ENCODE assay signal across 19 cellular contexts in the genomic region with DNA sequence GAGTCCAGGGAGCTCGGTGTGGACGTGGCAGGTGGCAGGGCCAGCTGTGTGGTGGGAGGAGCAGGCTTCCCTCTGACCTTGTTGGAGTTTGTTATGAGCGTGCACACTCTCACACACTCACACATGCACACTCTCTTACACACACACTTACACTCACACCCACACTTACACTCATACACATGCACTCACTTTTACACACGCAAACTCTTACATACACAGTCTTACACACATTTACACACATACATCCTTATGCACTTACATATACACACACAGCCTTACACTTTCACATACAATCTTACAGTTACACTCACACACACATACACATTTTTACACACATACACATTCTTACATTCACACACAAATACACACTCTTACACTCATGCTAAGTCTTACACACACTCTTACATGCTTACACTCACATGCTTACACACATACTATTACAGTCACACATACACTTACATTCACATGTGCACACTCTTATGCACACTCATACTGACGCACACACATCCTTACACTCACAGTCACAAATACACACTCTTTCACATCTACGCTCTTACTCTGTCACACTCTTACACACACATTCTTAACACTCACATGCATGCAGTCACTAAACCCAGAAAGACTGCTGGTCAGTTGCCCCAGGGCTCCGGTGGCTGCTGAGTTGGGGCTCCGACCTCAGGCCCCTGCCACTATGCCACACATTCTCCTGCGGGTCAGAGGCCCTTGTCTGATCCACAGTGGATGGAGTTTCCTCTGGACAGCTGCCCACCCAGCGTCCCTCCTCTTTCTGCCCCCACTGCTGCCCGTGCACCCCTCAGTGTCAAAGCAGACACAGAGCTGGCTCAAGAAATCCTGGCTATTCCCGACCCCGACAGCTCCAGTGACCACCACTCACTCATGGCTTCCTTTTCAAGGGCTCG.
DNase-seq lines count a peak whose midpoint lies in the region; ATAC-seq, FAIRE-seq and TF ChIP-seq lines count a peak whose summit lies in the region.
"Had no signal": no experiment of that assay in that cellular context is flagged by ENCODE, and none has a peak within 500 bp of the region (broad histone marks: within the 10 kb centered on the region; RNA-seq: fewer than 3 reads in every experiment).

No MANE protein-coding gene starts in this region.

- H3K36me3 ChIP-seq in HepG2 (replicated peaks in 1 of 2; ENCODE audit: control insufficient read depth in 1 of 2, insufficient read depth in 2 of 2, low read length in 2 of 2) = no peaks in the 10 kb centered on the region
- H3K36me3 ChIP-seq in right lobe of liver = no peaks in the 10 kb centered on the region
- no peaks in the 10 kb centered on the region for H3K36me3 ChIP-seq in bronchial epithelial cell (ENCODE audit: control insufficient read depth, insufficient read depth, low read length)
- H3K36me3 ChIP-seq in lower lobe of right lung = no peaks in the 10 kb centered on the region
- H3K36me3 ChIP-seq: SJCRH30 had no signal

- no peaks in the 10 kb centered on the region for H3K9me3 ChIP-seq in HepG2 (ENCODE audit: low read length)
- no peaks in the 10 kb centered on the region for H3K9me3 ChIP-seq in right lobe of liver
- H3K9me3 ChIP-seq in lower lobe of right lung = no peaks in the 10 kb centered on the region
- H3K9me3 ChIP-seq: SJCRH30 had no signal

- CTCF ChIA-PET in HepG2 (lab: Yijun Ruan, JAX; ENCODE audit: low intra/inter-chr PET ratio, low total read pairs) = no interaction called here

- no peak overlapping the region for H3K4me2 ChIP-seq in HepG2 (ENCODE audit: low read depth, low read length)

- DNase-seq in HepG2 (ENCODE audit: low spot score) = no peak
- no peak for DNase-seq in right lobe of liver
- DNase-seq in bronchial epithelial cell (ENCODE audit: low read depth) = no peak
- DNase-seq in lower lobe of right lung = peak; percentile 18
- no peak for DNase-seq in NCI-H128 (lab: John Stamatoyannopoulos, UW; ENCODE audit: unreplicated experiment)
- DNase-seq: DMS79 treated with DMSO at 0.1 percent for 48 hours, NCI-H2029 treated with DMSO at 0.1 percent for 48 hours, NCI-H2171 treated with DMSO at 0.1 percent for 48 hours, NCI-H748 treated with DMSO at 0.1 percent for 48 hours, PC-3, SJCRH30 had no signal

- TF ChIP-seq CTCF in HepG2 (CRISPR knock-in tag; IDR thresholded peaks at IDR 0.05) (no peak), right lobe of liver (IDR thresholded peaks at IDR 0.05) (no peak), bronchial epithelial cell (IDR thresholded peaks at IDR 0.05; ENCODE audit: insufficient read depth, low read length, severe bottlenecking) (no peak), lower lobe of right lung (IDR thresholded peaks at IDR 0.05) (no peak)

- in situ Hi-C loops in HepG2 (cut with HindIII; ENCODE audit: extremely low pct_ligation_motif_present, low pct_unique_long_range_greater_than_20kb) = no loop called here

- BruUV-seq in HepG2 (replicated peaks; lab: Mats Ljungman, UMichigan) = no TSS peak

- intact Hi-C loops in HepG2 (cut with micrococcal nuclease; ENCODE audit: unreplicated experiment) (no loop called here), right lobe of liver (cut with DNase I) (no loop called here), lower lobe of right lung (cut with DNase I) (no loop called here)

- POLR2A ChIA-PET in HepG2 (lab: Yijun Ruan, JAX) = no interaction called here

- H4K20me1 ChIP-seq in HepG2 (ENCODE audit: insufficient read depth, low read length) = no peaks in the 10 kb centered on the region

- WGBS in HepG2 (ENCODE audit: low lambda C conversion rate) = 25% methylated on average over 12 of the region's 14 CpGs
- WGBS in right lobe of liver (ENCODE audit: insufficient coverage, low coverage, low lambda C conversion rate, missing lambda C conversion rate) = 61% methylated on average over 9 of the region's 14 CpGs

- no peaks in the 10 kb centered on the region for H3K79me2 ChIP-seq in HepG2 (ENCODE audit: insufficient read depth, low read length)

- no peak for FAIRE-seq in HepG2 (lab: Jason Lieb, UNC)
- peak; percentile 70 for FAIRE-seq in bronchial epithelial cell (lab: Jason Lieb, UNC)
- FAIRE-seq: G401.6, GM18507, K562 had no signal

- TF ChIP-seq RAD21 in HepG2 (CRISPR knock-in tag; IDR thresholded peaks at IDR 0.05) = no peak

- H3K27me3 ChIP-seq in HepG2 (ENCODE audit: control insufficient read depth in 1 of 2, insufficient read depth in 2 of 2, low read length in 2 of 2) (peaks cover 6 to 69% of the 10 kb centered on the region in 2 experiments), right lobe of liver (no peaks in the 10 kb centered on the region), bronchial epithelial cell (ENCODE audit: control insufficient read depth, insufficient read depth, low read length) (no peaks in the 10 kb centered on the region), lower lobe of right lung (ENCODE audit: low read depth) (peaks cover 47% of the 10 kb centered on the region)
- H3K27me3 ChIP-seq: SJCRH30 had no signal

- peaks cover 37% of the 10 kb centered on the region for H3K4me1 ChIP-seq in HepG2 (ENCODE audit: insufficient read depth, low read length)
- no peaks in the 10 kb centered on the region for H3K4me1 ChIP-seq in right lobe of liver
- H3K4me1 ChIP-seq in lower lobe of right lung = no peaks in the 10 kb centered on the region

- TF ChIP-seq POLR2A in HepG2 (IDR thresholded peaks at IDR 0.05; ENCODE audit: insufficient read depth in 1 of 2, low read depth in 2 of 2, low read length in 2 of 2) (no peak), right lobe of liver (IDR thresholded peaks at IDR 0.05) (no peak)

- no peak overlapping the region for H3K9ac ChIP-seq in HepG2 (ENCODE audit: insufficient read depth, low read depth, low read length)

- H3K4me3 ChIP-seq in HepG2 (replicated peaks in 1 of 3; ENCODE audit: insufficient read depth in 1 of 3, low read depth in 2 of 3, low read length in 3 of 3) = no peak overlapping the region
- no peak overlapping the region for H3K4me3 ChIP-seq in right lobe of liver
- no peak overlapping the region for H3K4me3 ChIP-seq in bronchial epithelial cell (ENCODE audit: low read depth, low read length)
- H3K4me3 ChIP-seq in lower lobe of right lung = no peak overlapping the region
- H3K4me3 ChIP-seq: K562, SJCRH30 had no signal

- H3K27ac ChIP-seq in HepG2 (ENCODE audit: extremely low read length, insufficient read depth, low read length) = no peak overlapping the region
- H3K27ac ChIP-seq in right lobe of liver = no peak overlapping the region
- H3K27ac ChIP-seq in lower lobe of right lung = no peak overlapping the region
- H3K27ac ChIP-seq: 22Rv1, RWPE1, SJCRH30 had no signal

- TF ChIP-seq EP300 in HepG2 (IDR thresholded peaks at IDR 0.05; ENCODE audit: low read depth in 2 of 2, low read length in 2 of 2) = no peak
- TF ChIP-seq EP300 in HepG2 (CRISPR knock-in tag; IDR thresholded peaks at IDR 0.05; ENCODE audit: borderline replicate concordance) = no peak

- H2AFZ ChIP-seq in HepG2 (ENCODE audit: low read length) = no peak overlapping the region

- ATAC-seq in HepG2 (no peak), right lobe of liver (no peak), lower lobe of right lung (no peak), HG02981 (IDR thresholded peaks at IDR 0.05; ENCODE audit: unreplicated experiment) (no peak), HG02588 (IDR thresholded peaks at IDR 0.05; ENCODE audit: unreplicated experiment) (no peak), HG02763 (IDR thresholded peaks at IDR 0.05; ENCODE audit: unreplicated experiment) (no peak)
- ATAC-seq: PC-3 had no signal

TF ChIP-seq in HepG2, 621 proteins besides CTCF, POLR2A, EP300 and RAD21 (continues in another document):
- TF ChIP-seq, protein P1, sequence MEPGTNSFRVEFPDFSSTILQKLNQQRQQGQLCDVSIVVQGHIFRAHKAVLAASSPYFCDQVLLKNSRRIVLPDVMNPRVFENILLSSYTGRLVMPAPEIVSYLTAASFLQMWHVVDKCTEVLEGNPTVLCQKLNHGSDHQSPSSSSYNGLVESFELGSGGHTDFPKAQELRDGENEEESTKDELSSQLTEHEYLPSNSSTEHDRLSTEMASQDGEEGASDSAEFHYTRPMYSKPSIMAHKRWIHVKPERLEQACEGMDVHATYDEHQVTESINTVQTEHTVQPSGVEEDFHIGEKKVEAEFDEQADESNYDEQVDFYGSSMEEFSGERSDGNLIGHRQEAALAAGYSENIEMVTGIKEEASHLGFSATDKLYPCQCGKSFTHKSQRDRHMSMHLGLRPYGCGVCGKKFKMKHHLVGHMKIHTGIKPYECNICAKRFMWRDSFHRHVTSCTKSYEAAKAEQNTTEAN (CRISPR knock-in tag; conservative IDR thresholded peaks at IDR 0.05) = 0 out of 2 replicates have a peak, but pooled peaks have one; percentile 0
